8 cellular contexts compared by ENCODE assay signal in the genomic region with DNA sequence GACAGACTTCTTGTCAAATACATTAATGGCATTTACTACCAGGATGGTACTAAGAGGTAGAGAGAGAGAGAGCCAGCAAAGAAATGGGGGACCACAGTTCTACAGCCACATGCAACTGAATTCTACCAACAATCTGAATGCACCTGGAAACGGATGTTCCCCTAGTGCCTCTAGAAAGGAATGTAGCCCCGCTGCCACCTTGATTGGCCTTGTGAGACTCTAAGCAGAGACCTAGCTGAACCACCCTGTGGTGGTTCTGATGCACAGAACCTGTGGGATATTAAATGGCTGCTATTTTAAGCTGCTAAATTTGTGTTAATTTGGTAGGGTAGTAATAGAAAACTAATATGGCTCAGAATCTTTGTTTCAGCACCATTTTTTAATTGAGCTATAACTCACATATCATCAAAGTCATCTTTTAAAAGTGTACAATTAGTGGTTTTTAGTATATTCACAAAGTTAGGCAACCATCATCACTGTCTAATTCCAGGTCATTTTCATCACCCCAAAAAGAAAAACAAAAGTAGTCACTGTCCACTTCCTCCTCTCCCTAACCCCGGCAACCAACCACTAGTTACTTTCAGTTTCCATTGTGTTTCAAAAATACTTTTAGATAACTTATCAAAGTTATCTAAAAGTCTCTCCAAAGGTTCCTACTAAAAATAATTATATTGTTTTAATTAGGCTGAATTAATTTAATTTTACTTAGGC. TPM values are rescaled to one million over a fixed set of nuclear protein-coding genes. Genes with fewer than 3 reads are reported as not detected.
DNase-seq lines count a peak whose midpoint lies in the region; ATAC-seq and TF ChIP-seq lines count a peak whose summit lies in the region.

No MANE protein-coding gene starts in this region.

- H3K27me3 Mint-ChIP-seq in effector memory CD8-positive, alpha-beta T cell = no peaks in the 10 kb centered on the region

- 81 to 88% methylated on average over 3 of the region's 3 CpGs for WGBS in aorta, 2 donors

- ATAC-seq in GM21529 (IDR thresholded peaks at IDR 0.05; ENCODE audit: unreplicated experiment) (peak; percentile 90), aorta (ENCODE audit: low FRiP score) (no peak)
- peak; percentile 82 for ATAC-seq in effector memory CD8-positive, alpha-beta T cell (replicated peaks)

- no peak overlapping the region for H3K9ac ChIP-seq in KMS-11

- no peak for TF ChIP-seq POLR2A in vagina (IDR thresholded peaks at IDR 0.05)

- no peaks in the 10 kb centered on the region for H3K9me3 Mint-ChIP-seq in effector memory CD8-positive, alpha-beta T cell

- H3K4me1 ChIP-seq in KMS-11 (ENCODE audit: low read depth, poor library complexity, severe bottlenecking) (peaks cover 23% of the 10 kb centered on the region), aorta (ENCODE audit: control insufficient read depth in 1 of 2, insufficient read depth in 2 of 2, low read length in 2 of 2) (no peaks in the 10 kb centered on the region), vagina (no peaks in the 10 kb centered on the region)

- H4K20me1 ChIP-seq in KMS-11 (ENCODE audit: insufficient read depth) = no peaks in the 10 kb centered on the region

- H3K36me3 Mint-ChIP-seq in effector memory CD8-positive, alpha-beta T cell (ENCODE audit: insufficient read depth) = peaks cover 7% of the 10 kb centered on the region

- no peaks in the 10 kb centered on the region for H3K27me3 ChIP-seq in KMS-11 (ENCODE audit: insufficient read depth, low read depth)
- H3K27me3 ChIP-seq in aorta (ENCODE audit: control insufficient read depth in 1 of 2, insufficient read depth in 2 of 2, low read length in 1 of 2) = no peaks in the 10 kb centered on the region
- H3K27me3 ChIP-seq in vagina = no peaks in the 10 kb centered on the region

- intact Hi-C loops in aorta (cut with DNase I) = no loop called here
- intact Hi-C loops in vagina (cut with DNase I) = no loop called here

- DNase-seq in GM10266 (ENCODE audit: extremely low spot score) (peak; percentile 45), hepatic stellate cell (ENCODE audit: low spot score) (no peak), HuH-7.5 (ENCODE audit: low spot score) (no peak), aorta (no peak), vagina (ENCODE audit: extremely low spot score in 2 of 2) (no peak)
- DNase-seq in effector memory CD8-positive, alpha-beta T cell = no peak

- H3K4me1 Mint-ChIP-seq in effector memory CD8-positive, alpha-beta T cell (ENCODE audit: low read depth in 2 of 2) = peaks cover 11 to 13% of the 10 kb centered on the region in 2 donors

- peak overlapping the region; percentile 88 to 95 for H3K27ac Mint-ChIP-seq in effector memory CD8-positive, alpha-beta T cell

- H3K9me3 ChIP-seq in aorta (ENCODE audit: control insufficient read depth, low read length) (no peaks in the 10 kb centered on the region), vagina (no peaks in the 10 kb centered on the region)

- H3K4me2 ChIP-seq in KMS-11 = peak overlapping the region; percentile 99

- no peak overlapping the region for H3K4me3 ChIP-seq in KMS-11 (IDR thresholded peaks at IDR 0.05; ENCODE audit: insufficient read depth, low read depth, low read length)
- no peak overlapping the region for H3K4me3 ChIP-seq in aorta (ENCODE audit: low read length in 2 of 2)
- H3K4me3 ChIP-seq in vagina = no peak overlapping the region

- H2AFZ ChIP-seq in KMS-11 (ENCODE audit: low read depth) = peak overlapping the region; percentile 36

- no peaks in the 10 kb centered on the region for H3K36me3 ChIP-seq in KMS-11 (ENCODE audit: insufficient read depth)
- peaks cover 6% of the 10 kb centered on the region in 2 donors for H3K36me3 ChIP-seq in aorta (ENCODE audit: control insufficient read depth in 1 of 2, insufficient read depth in 2 of 2, low read length in 1 of 2)
- H3K36me3 ChIP-seq in vagina = peaks cover 0 to 26% of the 10 kb centered on the region in 2 donors

- peak overlapping the region; percentile 77 to 80 for H3K4me3 Mint-ChIP-seq in effector memory CD8-positive, alpha-beta T cell

- no peaks in the 10 kb centered on the region for H3K79me2 ChIP-seq in KMS-11 (ENCODE audit: insufficient read depth, low read depth)

- TF ChIP-seq CTCF in GM10266 (IDR thresholded peaks at IDR 0.05; ENCODE audit: control insufficient read depth, insufficient read depth, low read depth, missing control alignments) = no peak
- no peak for TF ChIP-seq CTCF in KMS-11 (conservative IDR thresholded peaks at IDR 0.05; ENCODE audit: low read depth, low read length)
- no peak for TF ChIP-seq CTCF in vagina (IDR thresholded peaks at IDR 0.05)

- H3K27ac ChIP-seq in KMS-11 (peak overlapping the region; percentile 35; the same call in 1 of the 2 replicates), aorta (ENCODE audit: low read depth in 1 of 2, low read length in 2 of 2) (no peak overlapping the region), vagina (no peak overlapping the region)

RNA-seq across cellular contexts. Expression of a gene that starts 51.7 kb away (rescaled TPM):
- total RNA-seq in aorta (10 to 100 TPM; 23.5 to 35.6 TPM), vagina (26.5 TPM)
- 1 to 10 TPM; 6.4 to 7.8 TPM for polyA plus RNA-seq in aorta
